Comparison of ENCODE assay signal across 1 cellular context in the genomic region with DNA sequence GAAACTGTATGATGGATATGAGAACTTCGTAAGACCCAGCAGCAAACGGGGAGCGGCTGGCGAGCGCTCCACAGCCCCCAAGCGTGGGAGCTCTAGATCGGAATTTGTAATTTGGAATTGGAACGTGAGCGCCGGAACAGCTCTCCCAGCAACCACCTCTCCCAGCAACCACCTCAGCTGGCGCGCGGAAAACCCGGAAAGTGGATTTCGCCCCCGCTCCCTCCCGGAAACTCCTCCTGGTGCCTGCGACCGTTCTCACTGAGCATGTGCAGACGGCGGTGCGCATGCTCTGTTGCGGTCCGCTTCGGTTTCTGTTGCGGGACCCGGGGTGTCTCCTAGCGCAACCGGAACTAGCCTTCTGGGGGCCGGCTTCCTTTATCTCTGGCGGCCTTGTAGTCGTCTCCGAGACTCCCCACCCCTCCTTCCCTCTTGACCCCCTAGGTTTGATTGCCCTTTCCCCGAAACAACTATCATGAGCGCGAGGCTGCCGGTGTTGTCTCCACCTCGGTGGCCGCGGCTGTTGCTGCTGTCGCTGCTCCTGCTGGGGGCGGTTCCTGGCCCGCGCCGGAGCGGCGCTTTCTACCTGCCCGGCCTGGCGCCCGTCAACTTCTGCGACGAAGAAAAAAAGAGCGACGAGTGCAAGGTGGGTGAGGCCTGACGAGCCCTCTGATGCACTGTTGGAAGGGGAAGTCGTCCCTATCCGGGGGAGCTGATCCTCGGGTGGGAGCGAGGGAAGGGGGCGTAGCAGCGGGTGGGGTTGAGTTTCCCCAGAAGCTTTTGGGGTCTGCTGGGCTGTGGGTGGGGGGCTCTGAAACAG.
TF ChIP-seq lines count a peak whose summit lies in the region.

A gene with protein sequence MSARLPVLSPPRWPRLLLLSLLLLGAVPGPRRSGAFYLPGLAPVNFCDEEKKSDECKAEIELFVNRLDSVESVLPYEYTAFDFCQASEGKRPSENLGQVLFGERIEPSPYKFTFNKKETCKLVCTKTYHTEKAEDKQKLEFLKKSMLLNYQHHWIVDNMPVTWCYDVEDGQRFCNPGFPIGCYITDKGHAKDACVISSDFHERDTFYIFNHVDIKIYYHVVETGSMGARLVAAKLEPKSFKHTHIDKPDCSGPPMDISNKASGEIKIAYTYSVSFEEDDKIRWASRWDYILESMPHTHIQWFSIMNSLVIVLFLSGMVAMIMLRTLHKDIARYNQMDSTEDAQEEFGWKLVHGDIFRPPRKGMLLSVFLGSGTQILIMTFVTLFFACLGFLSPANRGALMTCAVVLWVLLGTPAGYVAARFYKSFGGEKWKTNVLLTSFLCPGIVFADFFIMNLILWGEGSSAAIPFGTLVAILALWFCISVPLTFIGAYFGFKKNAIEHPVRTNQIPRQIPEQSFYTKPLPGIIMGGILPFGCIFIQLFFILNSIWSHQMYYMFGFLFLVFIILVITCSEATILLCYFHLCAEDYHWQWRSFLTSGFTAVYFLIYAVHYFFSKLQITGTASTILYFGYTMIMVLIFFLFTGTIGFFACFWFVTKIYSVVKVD (plus strand): TSS at position 338 of the 817 bp plus-strand sequence. CDS start 135 bp downstream, at position 473.

TF ChIP-seq in HepG2, 621 proteins besides CTCF, POLR2A, EP300 and RAD21 (continued from another document and continues in another):
- peak; percentile 64; the same call in 1 of the 2 replicates for TF ChIP-seq ZNF350 (CRISPR knock-in tag; IDR thresholded peaks at IDR 0.05; ENCODE audit: borderline replicate concordance, low read depth)
- TF ChIP-seq ZNF609 (CRISPR knock-in tag; IDR thresholded peaks at IDR 0.05; ENCODE audit: borderline replicate concordance): no peak; the same call in none of the 2 replicates
- no peak for TF ChIP-seq ZNF550 (CRISPR knock-in tag; IDR thresholded peaks at IDR 0.05; ENCODE audit: borderline replicate concordance)
- peak; percentile 91 for TF ChIP-seq GATAD1 (CRISPR knock-in tag; IDR thresholded peaks at IDR 0.05)
- TF ChIP-seq ZNF816 (CRISPR knock-in tag; IDR thresholded peaks at IDR 0.05; ENCODE audit: borderline replicate concordance): no peak
- TF ChIP-seq CREM (IDR thresholded peaks at IDR 0.05): peak; percentile 68
- no peak for TF ChIP-seq CREM (CRISPR knock-in tag; IDR thresholded peaks at IDR 0.05)
- TF ChIP-seq ZNF530 (CRISPR knock-in tag; IDR thresholded peaks at IDR 0.05; ENCODE audit: low read depth): 0 out of 2 replicates have a peak, but pooled peaks have one; percentile 83
- TF ChIP-seq ZNF580 (CRISPR knock-in tag; IDR thresholded peaks at IDR 0.05; ENCODE audit: borderline replicate concordance, low read depth): peak; percentile 75; the same call in 1 of the 2 replicates
- peak; percentile 77 for TF ChIP-seq ZNF687 (CRISPR knock-in tag; IDR thresholded peaks at IDR 0.05)
- TF ChIP-seq RERE (CRISPR knock-in tag; IDR thresholded peaks at IDR 0.05; ENCODE audit: low read depth): 0 out of 2 replicates have a peak, but pooled peaks have one; percentile 31
- TF ChIP-seq PCBP1 (IDR thresholded peaks at IDR 0.05; ENCODE audit: borderline replicate concordance, low read depth, low read length): peak; percentile 83; the same call in 1 of the 2 replicates
- TF ChIP-seq ZBTB40 (IDR thresholded peaks at IDR 0.05): no peak
- peak; percentile 68; the same call in 1 of the 2 replicates for TF ChIP-seq ZBTB40 (CRISPR knock-in tag; IDR thresholded peaks at IDR 0.05)
